Comparison of ENCODE assay signal across 1 cellular context in the genomic region with DNA sequence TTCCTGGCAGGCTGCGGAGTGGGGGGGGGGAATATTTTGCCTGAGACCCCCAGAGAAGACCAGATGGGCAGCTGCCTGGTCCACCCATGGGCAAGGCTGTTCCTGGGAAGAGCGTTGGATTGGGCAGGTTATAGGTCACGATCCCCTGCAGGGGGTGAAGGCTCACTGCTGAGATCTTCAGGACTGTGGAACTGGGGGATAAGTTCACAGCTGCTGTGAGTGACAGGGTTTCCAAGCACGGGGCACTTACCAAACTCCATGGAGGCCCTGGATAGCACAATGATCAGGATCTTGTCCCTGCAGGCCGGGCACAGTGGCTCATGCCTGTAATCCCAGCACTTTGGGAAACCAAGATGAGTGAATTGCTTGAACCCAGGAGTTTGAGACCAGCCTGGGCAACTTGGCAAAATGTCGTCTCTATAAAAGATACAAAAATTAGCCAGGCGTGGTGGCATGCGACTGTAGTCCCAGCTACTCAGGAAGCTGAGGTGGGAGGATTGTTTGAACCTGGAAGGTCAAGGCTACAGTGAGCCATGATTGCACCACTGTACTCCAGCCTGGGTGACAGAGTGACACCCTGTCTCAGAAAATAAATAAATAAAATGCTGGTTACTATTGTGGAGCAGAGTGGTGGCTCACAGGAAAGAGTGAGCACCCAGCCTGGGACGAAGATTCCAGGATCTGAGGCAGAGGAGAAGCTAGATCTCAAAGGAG.
A peak's percentile ranks its signal among the peaks of the same experiment; 100 is the strongest.
TF ChIP-seq lines count a peak whose summit lies in the region.

No MANE protein-coding gene starts in this region.

TF ChIP-seq in HepG2, 621 proteins besides CTCF, POLR2A, EP300 and RAD21 (continued from another document and continues in another):
- TF ChIP-seq ARID4A (CRISPR knock-in tag; IDR thresholded peaks at IDR 0.05; ENCODE audit: borderline replicate concordance) (peak; percentile 21; the same call in 1 of the 2 replicates), TBL1XR1 (IDR thresholded peaks at IDR 0.05; ENCODE audit: borderline replicate concordance, low read length, partially characterized antibody) (no peak), GATA4 (IDR thresholded peaks at IDR 0.05; ENCODE audit: borderline replicate concordance, low read depth) (no peak), SAP130 (CRISPR knock-in tag; IDR thresholded peaks at IDR 0.05; ENCODE audit: low read depth) (peak; percentile 30; the same call in 1 of the 2 replicates), SATB2 (CRISPR knock-in tag; IDR thresholded peaks at IDR 0.05) (no peak), BCL6 (CRISPR knock-in tag; IDR thresholded peaks at IDR 0.05) (peak; percentile 58; the same call in 1 of the 2 replicates), ZNF451 (CRISPR knock-in tag; IDR thresholded peaks at IDR 0.05) (no peak), MED8 (CRISPR knock-in tag; IDR thresholded peaks at IDR 0.05; ENCODE audit: insufficient replicate concordance) (no peak), MBD4 (IDR thresholded peaks at IDR 0.05; ENCODE audit: borderline replicate concordance, low read length) (no peak), ZKSCAN1 (IDR thresholded peaks at IDR 0.05; ENCODE audit: low read length) (no peak), ZNF562 (CRISPR knock-in tag; IDR thresholded peaks at IDR 0.05; ENCODE audit: borderline replicate concordance) (no peak), KDM1A (CRISPR knock-in tag; IDR thresholded peaks at IDR 0.05) (0 out of 2 replicates have a peak, but pooled peaks have one; percentile 18), ZMYM4 (CRISPR knock-in tag; IDR thresholded peaks at IDR 0.05) (peak; percentile 39; the same call in 1 of the 2 replicates), TBX2 (CRISPR knock-in tag; IDR thresholded peaks at IDR 0.05; ENCODE audit: borderline replicate concordance) (peak; percentile 68; the same call in 1 of the 2 replicates), SKI (IDR thresholded peaks at IDR 0.05; ENCODE audit: partially characterized antibody) (no peak), MED1 (CRISPR knock-in tag; IDR thresholded peaks at IDR 0.05) (peak; percentile 58), RCOR2 (CRISPR knock-in tag; IDR thresholded peaks at IDR 0.05) (no peak), ZBTB34 (CRISPR knock-in tag; IDR thresholded peaks at IDR 0.05) (0 out of 2 replicates have a peak, but pooled peaks have one; percentile 19), ZBTB33 (CRISPR knock-in tag; IDR thresholded peaks at IDR 0.05) (no peak), NCOA2 (CRISPR knock-in tag; IDR thresholded peaks at IDR 0.05) (peak; percentile 36; the same call in 1 of the 2 replicates), RERE (CRISPR knock-in tag; IDR thresholded peaks at IDR 0.05; ENCODE audit: low read depth) (no peak), HOXA7 (CRISPR knock-in tag; IDR thresholded peaks at IDR 0.05) (no peak), AKAP8 (CRISPR knock-in tag; IDR thresholded peaks at IDR 0.05) (no peak), ZNF441 (CRISPR knock-in tag; IDR thresholded peaks at IDR 0.05; ENCODE audit: borderline replicate concordance) (peak; percentile 47; the same call in 1 of the 2 replicates), LCORL (IDR thresholded peaks at IDR 0.05) (no peak), LCORL (CRISPR knock-in tag; IDR thresholded peaks at IDR 0.05) (0 out of 2 replicates have a peak, but pooled peaks have one; percentile 32), MAF1 (CRISPR knock-in tag; IDR thresholded peaks at IDR 0.05; ENCODE audit: borderline replicate concordance) (no peak), FOXK1 (CRISPR knock-in tag; IDR thresholded peaks at IDR 0.05; ENCODE audit: borderline replicate concordance, low read depth) (peak; percentile 58; the same call in 1 of the 2 replicates)
- TF ChIP-seq, protein P1, sequence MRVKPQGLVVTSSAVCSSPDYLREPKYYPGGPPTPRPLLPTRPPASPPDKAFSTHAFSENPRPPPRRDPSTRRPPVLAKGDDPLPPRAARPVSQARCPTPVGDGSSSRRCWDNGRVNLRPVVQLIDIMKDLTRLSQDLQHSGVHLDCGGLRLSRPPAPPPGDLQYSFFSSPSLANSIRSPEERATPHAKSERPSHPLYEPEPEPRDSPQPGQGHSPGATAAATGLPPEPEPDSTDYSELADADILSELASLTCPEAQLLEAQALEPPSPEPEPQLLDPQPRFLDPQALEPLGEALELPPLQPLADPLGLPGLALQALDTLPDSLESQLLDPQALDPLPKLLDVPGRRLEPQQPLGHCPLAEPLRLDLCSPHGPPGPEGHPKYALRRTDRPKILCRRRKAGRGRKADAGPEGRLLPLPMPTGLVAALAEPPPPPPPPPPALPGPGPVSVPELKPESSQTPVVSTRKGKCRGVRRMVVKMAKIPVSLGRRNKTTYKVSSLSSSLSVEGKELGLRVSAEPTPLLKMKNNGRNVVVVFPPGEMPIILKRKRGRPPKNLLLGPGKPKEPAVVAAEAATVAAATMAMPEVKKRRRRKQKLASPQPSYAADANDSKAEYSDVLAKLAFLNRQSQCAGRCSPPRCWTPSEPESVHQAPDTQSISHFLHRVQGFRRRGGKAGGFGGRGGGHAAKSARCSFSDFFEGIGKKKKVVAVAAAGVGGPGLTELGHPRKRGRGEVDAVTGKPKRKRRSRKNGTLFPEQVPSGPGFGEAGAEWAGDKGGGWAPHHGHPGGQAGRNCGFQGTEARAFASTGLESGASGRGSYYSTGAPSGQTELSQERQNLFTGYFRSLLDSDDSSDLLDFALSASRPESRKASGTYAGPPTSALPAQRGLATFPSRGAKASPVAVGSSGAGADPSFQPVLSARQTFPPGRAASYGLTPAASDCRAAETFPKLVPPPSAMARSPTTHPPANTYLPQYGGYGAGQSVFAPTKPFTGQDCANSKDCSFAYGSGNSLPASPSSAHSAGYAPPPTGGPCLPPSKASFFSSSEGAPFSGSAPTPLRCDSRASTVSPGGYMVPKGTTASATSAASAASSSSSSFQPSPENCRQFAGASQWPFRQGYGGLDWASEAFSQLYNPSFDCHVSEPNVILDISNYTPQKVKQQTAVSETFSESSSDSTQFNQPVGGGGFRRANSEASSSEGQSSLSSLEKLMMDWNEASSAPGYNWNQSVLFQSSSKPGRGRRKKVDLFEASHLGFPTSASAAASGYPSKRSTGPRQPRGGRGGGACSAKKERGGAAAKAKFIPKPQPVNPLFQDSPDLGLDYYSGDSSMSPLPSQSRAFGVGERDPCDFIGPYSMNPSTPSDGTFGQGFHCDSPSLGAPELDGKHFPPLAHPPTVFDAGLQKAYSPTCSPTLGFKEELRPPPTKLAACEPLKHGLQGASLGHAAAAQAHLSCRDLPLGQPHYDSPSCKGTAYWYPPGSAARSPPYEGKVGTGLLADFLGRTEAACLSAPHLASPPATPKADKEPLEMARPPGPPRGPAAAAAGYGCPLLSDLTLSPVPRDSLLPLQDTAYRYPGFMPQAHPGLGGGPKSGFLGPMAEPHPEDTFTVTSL (CRISPR knock-in tag; IDR thresholded peaks at IDR 0.05; ENCODE audit: borderline replicate concordance): peak; percentile 66; the same call in 1 of the 2 replicates
- TF ChIP-seq, protein P2, sequence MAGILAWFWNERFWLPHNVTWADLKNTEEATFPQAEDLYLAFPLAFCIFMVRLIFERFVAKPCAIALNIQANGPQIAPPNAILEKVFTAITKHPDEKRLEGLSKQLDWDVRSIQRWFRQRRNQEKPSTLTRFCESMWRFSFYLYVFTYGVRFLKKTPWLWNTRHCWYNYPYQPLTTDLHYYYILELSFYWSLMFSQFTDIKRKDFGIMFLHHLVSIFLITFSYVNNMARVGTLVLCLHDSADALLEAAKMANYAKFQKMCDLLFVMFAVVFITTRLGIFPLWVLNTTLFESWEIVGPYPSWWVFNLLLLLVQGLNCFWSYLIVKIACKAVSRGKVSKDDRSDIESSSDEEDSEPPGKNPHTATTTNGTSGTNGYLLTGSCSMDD (CRISPR knock-in tag; IDR thresholded peaks at IDR 0.05): no peak
